Comparison of ENCODE assay signal across 1 cellular context in the genomic region with DNA sequence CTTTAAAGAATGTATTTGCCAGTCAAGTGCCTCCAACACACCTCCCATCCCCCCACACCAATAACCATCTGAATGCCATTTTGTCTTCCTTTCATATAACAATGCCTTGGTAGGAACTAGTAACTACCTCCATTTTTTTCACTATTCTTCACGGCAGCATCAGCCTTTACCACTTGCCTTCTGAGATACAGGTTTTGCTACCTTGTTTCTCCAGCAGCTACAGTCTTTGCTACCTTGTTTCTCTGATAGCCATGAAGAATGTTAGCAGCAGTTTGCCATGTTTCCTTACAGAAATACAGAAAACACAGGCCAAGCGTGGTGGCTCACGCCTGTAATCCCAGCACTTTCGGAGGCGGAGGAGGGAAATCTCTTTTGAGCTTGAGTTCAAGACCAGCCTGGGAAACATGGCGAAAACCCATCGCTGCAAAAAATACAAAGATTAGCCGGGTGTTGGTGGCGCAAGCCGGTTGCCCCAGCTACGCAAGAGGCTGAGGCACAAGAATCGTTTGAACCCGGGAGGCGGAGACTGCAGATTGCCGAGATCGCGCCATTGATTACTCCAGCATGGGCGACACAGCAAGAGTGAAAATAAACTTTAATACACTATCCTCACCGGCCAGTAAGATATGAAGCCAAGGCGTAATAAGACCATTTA.
TF ChIP-seq lines count a peak whose summit lies in the region.

No MANE protein-coding gene starts in this region.

TF ChIP-seq in K562, 482 proteins besides CTCF, POLR2A, EP300 and RAD21 (continued from another document and continues in another):
- TF ChIP-seq, protein P1, sequence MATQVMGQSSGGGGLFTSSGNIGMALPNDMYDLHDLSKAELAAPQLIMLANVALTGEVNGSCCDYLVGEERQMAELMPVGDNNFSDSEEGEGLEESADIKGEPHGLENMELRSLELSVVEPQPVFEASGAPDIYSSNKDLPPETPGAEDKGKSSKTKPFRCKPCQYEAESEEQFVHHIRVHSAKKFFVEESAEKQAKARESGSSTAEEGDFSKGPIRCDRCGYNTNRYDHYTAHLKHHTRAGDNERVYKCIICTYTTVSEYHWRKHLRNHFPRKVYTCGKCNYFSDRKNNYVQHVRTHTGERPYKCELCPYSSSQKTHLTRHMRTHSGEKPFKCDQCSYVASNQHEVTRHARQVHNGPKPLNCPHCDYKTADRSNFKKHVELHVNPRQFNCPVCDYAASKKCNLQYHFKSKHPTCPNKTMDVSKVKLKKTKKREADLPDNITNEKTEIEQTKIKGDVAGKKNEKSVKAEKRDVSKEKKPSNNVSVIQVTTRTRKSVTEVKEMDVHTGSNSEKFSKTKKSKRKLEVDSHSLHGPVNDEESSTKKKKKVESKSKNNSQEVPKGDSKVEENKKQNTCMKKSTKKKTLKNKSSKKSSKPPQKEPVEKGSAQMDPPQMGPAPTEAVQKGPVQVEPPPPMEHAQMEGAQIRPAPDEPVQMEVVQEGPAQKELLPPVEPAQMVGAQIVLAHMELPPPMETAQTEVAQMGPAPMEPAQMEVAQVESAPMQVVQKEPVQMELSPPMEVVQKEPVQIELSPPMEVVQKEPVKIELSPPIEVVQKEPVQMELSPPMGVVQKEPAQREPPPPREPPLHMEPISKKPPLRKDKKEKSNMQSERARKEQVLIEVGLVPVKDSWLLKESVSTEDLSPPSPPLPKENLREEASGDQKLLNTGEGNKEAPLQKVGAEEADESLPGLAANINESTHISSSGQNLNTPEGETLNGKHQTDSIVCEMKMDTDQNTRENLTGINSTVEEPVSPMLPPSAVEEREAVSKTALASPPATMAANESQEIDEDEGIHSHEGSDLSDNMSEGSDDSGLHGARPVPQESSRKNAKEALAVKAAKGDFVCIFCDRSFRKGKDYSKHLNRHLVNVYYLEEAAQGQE (CRISPR knock-in tag; IDR thresholded peaks at IDR 0.05; ENCODE audit: low read depth) = no peak
- no peak for TF ChIP-seq STAT6 (CRISPR knock-in tag; IDR thresholded peaks at IDR 0.05)
- no peak for TF ChIP-seq BRD4 (IDR thresholded peaks at IDR 0.05)
- TF ChIP-seq FOXA1 (IDR thresholded peaks at IDR 0.05; ENCODE audit: borderline replicate concordance) = no peak
- TF ChIP-seq RCOR1 (IDR thresholded peaks at IDR 0.05; ENCODE audit: borderline replicate concordance in 1 of 2, low read depth in 2 of 2, low read length in 2 of 2) = peak; percentile 57 to 79
- 0 out of 2 replicates have a peak, but pooled peaks have one; percentile 4 for TF ChIP-seq HDAC8 (tag; IDR thresholded peaks at IDR 0.05)
- 0 out of 2 replicates have a peak, but pooled peaks have one; percentile 50 for TF ChIP-seq MXI1 (IDR thresholded peaks at IDR 0.05; ENCODE audit: low read depth, low read length)
- TF ChIP-seq, protein P2, sequence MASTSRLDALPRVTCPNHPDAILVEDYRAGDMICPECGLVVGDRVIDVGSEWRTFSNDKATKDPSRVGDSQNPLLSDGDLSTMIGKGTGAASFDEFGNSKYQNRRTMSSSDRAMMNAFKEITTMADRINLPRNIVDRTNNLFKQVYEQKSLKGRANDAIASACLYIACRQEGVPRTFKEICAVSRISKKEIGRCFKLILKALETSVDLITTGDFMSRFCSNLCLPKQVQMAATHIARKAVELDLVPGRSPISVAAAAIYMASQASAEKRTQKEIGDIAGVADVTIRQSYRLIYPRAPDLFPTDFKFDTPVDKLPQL (IDR thresholded peaks at IDR 0.05; ENCODE audit: extremely low read depth, insufficient read length) = no peak
- no peak for TF ChIP-seq RBM14 (IDR thresholded peaks at IDR 0.05; ENCODE audit: borderline replicate concordance, insufficient read depth, low read depth, low read length)
- TF ChIP-seq XRCC4 (IDR thresholded peaks at IDR 0.05; ENCODE audit: extremely low read depth, insufficient read depth, insufficient read length) = no peak
- TF ChIP-seq NFXL1 (CRISPR knock-in tag; IDR thresholded peaks at IDR 0.05) = no peak
- TF ChIP-seq SNAPC5 (CRISPR knock-in tag; IDR thresholded peaks at IDR 0.05) = no peak
- 0 out of 2 replicates have a peak, but pooled peaks have one; percentile 11 for TF ChIP-seq ZNF3 (CRISPR knock-in tag; IDR thresholded peaks at IDR 0.05)
- no peak; the same call in 1 of the 2 replicates for TF ChIP-seq CBX1 (IDR thresholded peaks at IDR 0.05; ENCODE audit: low read depth)
- TF ChIP-seq, protein P3, sequence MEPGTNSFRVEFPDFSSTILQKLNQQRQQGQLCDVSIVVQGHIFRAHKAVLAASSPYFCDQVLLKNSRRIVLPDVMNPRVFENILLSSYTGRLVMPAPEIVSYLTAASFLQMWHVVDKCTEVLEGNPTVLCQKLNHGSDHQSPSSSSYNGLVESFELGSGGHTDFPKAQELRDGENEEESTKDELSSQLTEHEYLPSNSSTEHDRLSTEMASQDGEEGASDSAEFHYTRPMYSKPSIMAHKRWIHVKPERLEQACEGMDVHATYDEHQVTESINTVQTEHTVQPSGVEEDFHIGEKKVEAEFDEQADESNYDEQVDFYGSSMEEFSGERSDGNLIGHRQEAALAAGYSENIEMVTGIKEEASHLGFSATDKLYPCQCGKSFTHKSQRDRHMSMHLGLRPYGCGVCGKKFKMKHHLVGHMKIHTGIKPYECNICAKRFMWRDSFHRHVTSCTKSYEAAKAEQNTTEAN (CRISPR knock-in tag; IDR thresholded peaks at IDR 0.05) = no peak
- peak; percentile 61; the same call in 1 of the 2 replicates for TF ChIP-seq STAT5B (CRISPR knock-in tag; IDR thresholded peaks at IDR 0.05)
- no peak for TF ChIP-seq BDP1 (IDR thresholded peaks at IDR 0.05; ENCODE audit: insufficient read depth, insufficient read length)
- no peak for TF ChIP-seq HBP1 (CRISPR knock-in tag; IDR thresholded peaks at IDR 0.05)
- TF ChIP-seq ZBTB26 (CRISPR knock-in tag; IDR thresholded peaks at IDR 0.05) = 0 out of 2 replicates have a peak, but pooled peaks have one; percentile 3
- no peak for TF ChIP-seq PATZ1 (CRISPR knock-in tag; IDR thresholded peaks at IDR 0.05; ENCODE audit: borderline replicate concordance)
- no peak for TF ChIP-seq NCOA4 (IDR thresholded peaks at IDR 0.05; ENCODE audit: partially characterized antibody)
- no peak for TF ChIP-seq EGR1 (conservative IDR thresholded peaks at IDR 0.05)
- TF ChIP-seq NUFIP1 (IDR thresholded peaks at IDR 0.05; ENCODE audit: partially characterized antibody) = peak; percentile 16
- peak; percentile 25; the same call in 1 of the 2 replicates for TF ChIP-seq MECOM (CRISPR knock-in tag; IDR thresholded peaks at IDR 0.05)
- TF ChIP-seq ARNT (IDR thresholded peaks at IDR 0.05) = no peak
- no peak for TF ChIP-seq ARID3A (IDR thresholded peaks at IDR 0.05; ENCODE audit: borderline replicate concordance, low read depth, low read length)
- TF ChIP-seq XRCC5 (IDR thresholded peaks at IDR 0.05; ENCODE audit: low read depth, low read length) = peak; percentile 32; the same call in 1 of the 2 replicates
- no peak for TF ChIP-seq RBM17 (IDR thresholded peaks at IDR 0.05; ENCODE audit: borderline replicate concordance, low read depth, low read length)
- TF ChIP-seq YBX1 (IDR thresholded peaks at IDR 0.05) = no peak
- TF ChIP-seq, protein P4, sequence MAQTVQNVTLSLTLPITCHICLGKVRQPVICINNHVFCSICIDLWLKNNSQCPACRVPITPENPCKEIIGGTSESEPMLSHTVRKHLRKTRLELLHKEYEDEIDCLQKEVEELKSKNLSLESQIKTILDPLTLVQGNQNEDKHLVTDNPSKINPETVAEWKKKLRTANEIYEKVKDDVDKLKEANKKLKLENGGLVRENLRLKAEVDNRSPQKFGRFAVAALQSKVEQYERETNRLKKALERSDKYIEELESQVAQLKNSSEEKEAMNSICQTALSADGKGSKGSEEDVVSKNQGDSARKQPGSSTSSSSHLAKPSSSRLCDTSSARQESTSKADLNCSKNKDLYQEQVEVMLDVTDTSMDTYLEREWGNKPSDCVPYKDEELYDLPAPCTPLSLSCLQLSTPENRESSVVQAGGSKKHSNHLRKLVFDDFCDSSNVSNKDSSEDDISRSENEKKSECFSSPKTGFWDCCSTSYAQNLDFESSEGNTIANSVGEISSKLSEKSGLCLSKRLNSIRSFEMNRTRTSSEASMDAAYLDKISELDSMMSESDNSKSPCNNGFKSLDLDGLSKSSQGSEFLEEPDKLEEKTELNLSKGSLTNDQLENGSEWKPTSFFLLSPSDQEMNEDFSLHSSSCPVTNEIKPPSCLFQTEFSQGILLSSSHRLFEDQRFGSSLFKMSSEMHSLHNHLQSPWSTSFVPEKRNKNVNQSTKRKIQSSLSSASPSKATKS (CRISPR knock-in tag; IDR thresholded peaks at IDR 0.05) = no peak
- no peak for TF ChIP-seq ZEB2 (IDR thresholded peaks at IDR 0.05)
- no peak for TF ChIP-seq RBM39 (optimal IDR thresholded peaks at IDR 0.05; ENCODE audit: low read depth, low read length)
- peak; percentile 33; the same call in 1 of the 2 replicates for TF ChIP-seq NFATC3 (IDR thresholded peaks at IDR 0.05)
- no peak for TF ChIP-seq KAT8 (IDR thresholded peaks at IDR 0.05; ENCODE audit: low read depth)
- no peak for TF ChIP-seq ZNF780A (CRISPR knock-in tag; IDR thresholded peaks at IDR 0.05)
- TF ChIP-seq KLF1 (tag; IDR thresholded peaks at IDR 0.05) = no peak
- no peak for TF ChIP-seq MTA3 (IDR thresholded peaks at IDR 0.05; ENCODE audit: borderline replicate concordance)
- no peak for TF ChIP-seq HINFP (tag; conservative IDR thresholded peaks at IDR 0.05; ENCODE audit: low read depth)
